In genomic region chr7:2558620-2559282, GRCh38 we compare ENCODE assay signal across 8 cellular contexts. TPM values are rescaled to one million over a fixed set of nuclear protein-coding genes. Genes with fewer than 3 reads are reported as not detected.
DNase-seq lines count a peak whose midpoint lies in the region; ATAC-seq and TF ChIP-seq lines count a peak whose summit lies in the region.

TSS of gene IQCE (plus strand) at chr7:2558979. CDS start at chr7:2559182, 203 bp downstream.

- peak within 1 kb of the TSS; percentile 78 for H3K4me3 Mint-ChIP-seq in natural killer cell

- ATAC-seq in GM21717 (IDR thresholded peaks at IDR 0.05; ENCODE audit: unreplicated experiment) (peak; percentile 61), RWPE2 (ENCODE audit: low read depth) (peak; percentile 31), natural killer cell (peak; percentile 52 to 71 (median 66))

- intact Hi-C loops in natural killer cell (cut with micrococcal nuclease), result loop anchor here (5.0 to 10.0 kb wide), 2 partner anchors 81 to 154 kb away; partner anchors contain the start of genes CHST12 and GRIFIN

- H2AFZ ChIP-seq in KMS-11 (ENCODE audit: low read depth), result peak within 1 kb of the TSS; percentile 79

- peak; percentile 74 for DNase-seq in DMS114 treated with DMSO at 0.1 percent for 48 hours (lab: John Stamatoyannopoulos, UW; ENCODE audit: unreplicated experiment)
- peak; percentile 91 for DNase-seq in RWPE2 (ENCODE audit: low spot score)
- peak; percentile 87 for DNase-seq in activated T-helper 9 cell treated with anti-CD3 and anti-CD28 coated beads, Interleukin-2, amount 50 U/mL, for 16 hours (ENCODE audit: low read depth)
- peak; percentile 92 for DNase-seq in fibroblast of pulmonary artery (ENCODE audit: low read depth)
- DNase-seq in natural killer cell, result peak; percentile 91
- peak; percentile 72 to 86 (median 82) for DNase-seq in stimulated activated naive CD4-positive, alpha-beta T cell (lab: John Stamatoyannopoulos, UW)

- H3K27me3 ChIP-seq in KMS-11 (ENCODE audit: insufficient read depth, low read depth) (no peaks in the 10 kb centered on the region), RWPE2 (ENCODE audit: insufficient read depth, poor library complexity, severe bottlenecking) (no peaks in the 10 kb centered on the region)

- no peaks in the 10 kb centered on the region for H3K9me3 ChIP-seq in RWPE2 (ENCODE audit: severe bottlenecking)

- peak within 1 kb of the TSS; percentile 4 to 61 for H3K27ac Mint-ChIP-seq in natural killer cell

- peaks cover 17% of the 10 kb centered on the region; the same call in 1 of the 2 replicates for H3K79me2 ChIP-seq in KMS-11 (ENCODE audit: insufficient read depth, low read depth)

- no peaks in the 10 kb centered on the region for H3K36me3 Mint-ChIP-seq in natural killer cell

- H3K36me3 ChIP-seq in KMS-11 (ENCODE audit: insufficient read depth), result no peaks in the 10 kb centered on the region
- H3K36me3 ChIP-seq in RWPE2 (ENCODE audit: low read depth), result no peaks in the 10 kb centered on the region; the same call in 1 of the 2 replicates

- peaks cover 45% of the 10 kb centered on the region for H3K4me1 ChIP-seq in KMS-11 (ENCODE audit: low read depth, poor library complexity, severe bottlenecking)
- no peaks in the 10 kb centered on the region for H3K4me1 ChIP-seq in RWPE2 (ENCODE audit: insufficient read depth, poor library complexity, severe bottlenecking)

- TF ChIP-seq CTCF in KMS-11 (conservative IDR thresholded peaks at IDR 0.05; ENCODE audit: low read depth, low read length) (no peak), RWPE2 (IDR thresholded peaks at IDR 0.05; ENCODE audit: poor library complexity, severe bottlenecking) (no peak), fibroblast of pulmonary artery (IDR thresholded peaks at IDR 0.05; ENCODE audit: low read length, missing control alignments) (no peak), natural killer cell (IDR thresholded peaks at IDR 0.05) (no peak)

- no peaks in the 10 kb centered on the region for H3K9me3 Mint-ChIP-seq in natural killer cell

- peaks cover 22 to 30% of the 10 kb centered on the region in 2 donors for H3K4me1 Mint-ChIP-seq in natural killer cell

- peak within 1 kb of the TSS; percentile 62 for H3K4me2 ChIP-seq in KMS-11

- H4K20me1 ChIP-seq in KMS-11 (ENCODE audit: insufficient read depth), result no peaks in the 10 kb centered on the region

- H3K27ac ChIP-seq in KMS-11 (peak within 1 kb of the TSS; percentile 51), RWPE2 (ENCODE audit: poor library complexity, severe bottlenecking) (peak within 1 kb of the TSS; percentile 33)

- no peaks in the 10 kb centered on the region for H3K27me3 Mint-ChIP-seq in natural killer cell (ENCODE audit: low read depth in 2 of 2)

- H3K9ac ChIP-seq in KMS-11, result peak within 1 kb of the TSS; percentile 58

- H3K4me3 ChIP-seq in KMS-11 (IDR thresholded peaks at IDR 0.05; ENCODE audit: insufficient read depth, low read depth, low read length) (no peak within 1 kb of the TSS), RWPE2 (ENCODE audit: severe bottlenecking) (peak within 1 kb of the TSS; percentile 93), fibroblast of pulmonary artery (replicated peaks; ENCODE audit: low read depth, low read length) (peak within 1 kb of the TSS; percentile 79)

RNA-seq across cellular contexts. Expression of gene IQCE, which starts in this region (rescaled TPM):
- 10 to 100 TPM in 2 of 3 donors, 1 to 10 TPM in 1; 9.6 to 13.5 (median 11.3) TPM for total RNA-seq in natural killer cell
